In genomic region chrX:275967-276587, GRCh38 we compare ENCODE assay signal across 8 cellular contexts. TPM values are rescaled to one million over a fixed set of nuclear protein-coding genes. Genes with fewer than 3 reads are reported as not detected.
DNase-seq lines count a peak whose midpoint lies in the region; ATAC-seq and TF ChIP-seq lines count a peak whose summit lies in the region.

No MANE protein-coding gene starts in this region.

- peak; percentile 84 for ATAC-seq in HG03432 (IDR thresholded peaks at IDR 0.05; ENCODE audit: unreplicated experiment)

- H3K4me1 ChIP-seq in muscle layer of colon (ENCODE audit: insufficient read depth, low read length), result peaks cover 10% of the 10 kb centered on the region

- peaks cover 0 to 17% of the 10 kb centered on the region in 2 donors for H3K27me3 ChIP-seq in muscle layer of colon (ENCODE audit: control insufficient read depth in 1 of 2, insufficient read depth in 2 of 2, low read length in 2 of 2)

- H3K4me1 Mint-ChIP-seq in activated CD4-positive, alpha-beta T cell treated with anti-CD3 and anti-CD28 coated beads, Interleukin-2, amount 10 ng/mL, durations not matched to agents 24 days and 14 days, result peaks cover 2% of the 10 kb centered on the region
- peaks cover 10% of the 10 kb centered on the region for H3K4me1 Mint-ChIP-seq in type B pancreatic cell (ENCODE audit: unreplicated experiment)

- H3K27me3 Mint-ChIP-seq in activated CD4-positive, alpha-beta T cell treated with anti-CD3 and anti-CD28 coated beads, Interleukin-2, amount 10 ng/mL, durations not matched to agents 24 days and 14 days, result no peaks in the 10 kb centered on the region
- H3K27me3 Mint-ChIP-seq in type B pancreatic cell, result no peaks in the 10 kb centered on the region

- H3K4me3 ChIP-seq in epithelial cell of proximal tubule (ENCODE audit: low read depth, low read length) (peak overlapping the region; percentile 59), muscle layer of colon (ENCODE audit: low read depth in 1 of 2, low read length in 2 of 2) (peak overlapping the region; percentile 50 to 57)

- H3K9ac ChIP-seq in muscle layer of colon (ENCODE audit: low read length), result no peak overlapping the region

- H3K36me3 Mint-ChIP-seq in activated CD4-positive, alpha-beta T cell treated with anti-CD3 and anti-CD28 coated beads, Interleukin-2, amount 10 ng/mL, durations not matched to agents 24 days and 14 days (ENCODE audit: low read depth), result no peaks in the 10 kb centered on the region
- H3K36me3 Mint-ChIP-seq in type B pancreatic cell, result no peaks in the 10 kb centered on the region

- DNase-seq in activated gamma-delta T cell treated with Interleukin-2 at 50 U/mL for 16 hours (peak; percentile 22), activated gamma-delta T cell (lab: John Stamatoyannopoulos, UW) (no peak), epithelial cell of proximal tubule (ENCODE audit: low read depth) (no peak), type B pancreatic cell (ENCODE audit: extremely low spot score, unreplicated experiment) (no peak), HPDE6-E6E7 (ENCODE audit: extremely low spot score) (no peak)
- DNase-seq in activated CD4-positive, alpha-beta T cell treated with anti-CD3 and anti-CD28 coated beads, Interleukin-2, amount 10 ng/mL, durations not matched to agents 24 days and 14 days, result peak; percentile 81

- no peaks in the 10 kb centered on the region for H3K9me3 ChIP-seq in muscle layer of colon (ENCODE audit: low read length)

- no peaks in the 10 kb centered on the region for H3K9me3 Mint-ChIP-seq in activated CD4-positive, alpha-beta T cell treated with anti-CD3 and anti-CD28 coated beads, Interleukin-2, amount 10 ng/mL, durations not matched to agents 24 days and 14 days
- H3K9me3 Mint-ChIP-seq in type B pancreatic cell, result no peaks in the 10 kb centered on the region

- intact Hi-C loops in activated CD4-positive, alpha-beta T cell treated with anti-CD3 and anti-CD28 coated beads, Interleukin-2, amount 10 ng/mL, durations not matched to agents 24 days and 14 days (cut with micrococcal nuclease), result no loop called here

- no peaks in the 10 kb centered on the region for H3K36me3 ChIP-seq in muscle layer of colon (ENCODE audit: insufficient read depth, low read length)

- no peak overlapping the region for H3K27ac ChIP-seq in muscle layer of colon (ENCODE audit: low read depth, low read length)

- H3K27ac Mint-ChIP-seq in activated CD4-positive, alpha-beta T cell treated with anti-CD3 and anti-CD28 coated beads, Interleukin-2, amount 10 ng/mL, durations not matched to agents 24 days and 14 days, result no peak overlapping the region
- peak overlapping the region; percentile 67 for H3K27ac Mint-ChIP-seq in type B pancreatic cell

- TF ChIP-seq CTCF in epithelial cell of proximal tubule (conservative IDR thresholded peaks at IDR 0.05; ENCODE audit: low read depth, low read length) (no peak), type B pancreatic cell (conservative IDR thresholded peaks at IDR 0.05) (peak; percentile 22)

- peak overlapping the region; percentile 77 for H3K4me3 Mint-ChIP-seq in activated CD4-positive, alpha-beta T cell treated with anti-CD3 and anti-CD28 coated beads, Interleukin-2, amount 10 ng/mL, durations not matched to agents 24 days and 14 days
- H3K4me3 Mint-ChIP-seq in type B pancreatic cell, result peak overlapping the region; percentile 83

RNA-seq across cellular contexts. Expression of gene PLCXD1, which starts 5.1 kb away (rescaled TPM):
- total RNA-seq in activated CD4-positive, alpha-beta T cell treated with anti-CD3 and anti-CD28 coated beads, Interleukin-2, amount 10 ng/mL, durations not matched to agents 24 days and 14 days, result 66.0 and 68.7 TPM in 2 replicates
- total RNA-seq in epithelial cell of proximal tubule (12.6 and 28.7 TPM in 2 replicates), type B pancreatic cell (ENCODE audit: low replicate concordance) (47.5 and 54.8 TPM in 2 replicates)

RNA-seq across cellular contexts. Expression of gene GTPBP6, which starts 42.5 kb away (rescaled TPM):
- 66.3 and 70.5 TPM in 2 replicates for total RNA-seq in activated CD4-positive, alpha-beta T cell treated with anti-CD3 and anti-CD28 coated beads, Interleukin-2, amount 10 ng/mL, durations not matched to agents 24 days and 14 days
- total RNA-seq in epithelial cell of proximal tubule, result 36.2 and 62.4 TPM in 2 replicates
- total RNA-seq in type B pancreatic cell (ENCODE audit: low replicate concordance), result 45.7 and 53.5 TPM in 2 replicates

Comparison
In these comparisons a context has a peak if more than half of its experiments do, and no peak if none do; other contexts are left out.
1. DNase-seq: peak in activated gamma-delta T cell treated with Interleukin-2 at 50 U/mL for 16 hours (single experiment) and activated CD4-positive, alpha-beta T cell treated with anti-CD3 and anti-CD28 coated beads, Interleukin-2, amount 10 ng/mL, durations not matched to agents 24 days and 14 days (single experiment); none in activated gamma-delta T cell (single experiment), epithelial cell of proximal tubule (single experiment), type B pancreatic cell (single experiment) and HPDE6-E6E7 (single experiment).